Comparison of ENCODE assay signal across 1 cellular context in the genomic region with DNA sequence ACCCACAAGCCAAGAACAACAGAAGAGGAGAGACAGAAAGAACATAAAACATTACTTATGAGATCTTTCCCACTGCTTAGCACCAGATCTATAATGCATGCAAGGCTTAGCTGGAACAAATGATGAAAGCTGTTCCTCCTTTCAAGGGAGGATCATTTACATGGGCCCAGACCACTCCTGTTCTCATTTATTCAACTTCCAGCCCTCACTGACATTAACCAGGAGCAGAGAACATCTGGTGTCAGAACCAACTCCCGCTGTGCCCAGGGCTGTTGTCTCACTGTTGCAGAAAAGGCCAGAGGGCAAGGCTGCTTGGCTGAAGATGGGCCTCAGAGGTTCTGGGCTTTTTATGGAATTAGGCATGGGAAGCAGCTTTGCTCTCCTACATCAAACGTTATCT.
TF ChIP-seq lines count a peak whose summit lies in the region.

No MANE protein-coding gene starts in this region.

TF ChIP-seq in GM23338, 12 proteins besides CTCF, POLR2A, EP300 and RAD21 (continued from another document):
- TF ChIP-seq, protein P1, sequence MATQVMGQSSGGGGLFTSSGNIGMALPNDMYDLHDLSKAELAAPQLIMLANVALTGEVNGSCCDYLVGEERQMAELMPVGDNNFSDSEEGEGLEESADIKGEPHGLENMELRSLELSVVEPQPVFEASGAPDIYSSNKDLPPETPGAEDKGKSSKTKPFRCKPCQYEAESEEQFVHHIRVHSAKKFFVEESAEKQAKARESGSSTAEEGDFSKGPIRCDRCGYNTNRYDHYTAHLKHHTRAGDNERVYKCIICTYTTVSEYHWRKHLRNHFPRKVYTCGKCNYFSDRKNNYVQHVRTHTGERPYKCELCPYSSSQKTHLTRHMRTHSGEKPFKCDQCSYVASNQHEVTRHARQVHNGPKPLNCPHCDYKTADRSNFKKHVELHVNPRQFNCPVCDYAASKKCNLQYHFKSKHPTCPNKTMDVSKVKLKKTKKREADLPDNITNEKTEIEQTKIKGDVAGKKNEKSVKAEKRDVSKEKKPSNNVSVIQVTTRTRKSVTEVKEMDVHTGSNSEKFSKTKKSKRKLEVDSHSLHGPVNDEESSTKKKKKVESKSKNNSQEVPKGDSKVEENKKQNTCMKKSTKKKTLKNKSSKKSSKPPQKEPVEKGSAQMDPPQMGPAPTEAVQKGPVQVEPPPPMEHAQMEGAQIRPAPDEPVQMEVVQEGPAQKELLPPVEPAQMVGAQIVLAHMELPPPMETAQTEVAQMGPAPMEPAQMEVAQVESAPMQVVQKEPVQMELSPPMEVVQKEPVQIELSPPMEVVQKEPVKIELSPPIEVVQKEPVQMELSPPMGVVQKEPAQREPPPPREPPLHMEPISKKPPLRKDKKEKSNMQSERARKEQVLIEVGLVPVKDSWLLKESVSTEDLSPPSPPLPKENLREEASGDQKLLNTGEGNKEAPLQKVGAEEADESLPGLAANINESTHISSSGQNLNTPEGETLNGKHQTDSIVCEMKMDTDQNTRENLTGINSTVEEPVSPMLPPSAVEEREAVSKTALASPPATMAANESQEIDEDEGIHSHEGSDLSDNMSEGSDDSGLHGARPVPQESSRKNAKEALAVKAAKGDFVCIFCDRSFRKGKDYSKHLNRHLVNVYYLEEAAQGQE (IDR thresholded peaks at IDR 0.05; ENCODE audit: unreplicated experiment): no peak
- TF ChIP-seq, protein P2, sequence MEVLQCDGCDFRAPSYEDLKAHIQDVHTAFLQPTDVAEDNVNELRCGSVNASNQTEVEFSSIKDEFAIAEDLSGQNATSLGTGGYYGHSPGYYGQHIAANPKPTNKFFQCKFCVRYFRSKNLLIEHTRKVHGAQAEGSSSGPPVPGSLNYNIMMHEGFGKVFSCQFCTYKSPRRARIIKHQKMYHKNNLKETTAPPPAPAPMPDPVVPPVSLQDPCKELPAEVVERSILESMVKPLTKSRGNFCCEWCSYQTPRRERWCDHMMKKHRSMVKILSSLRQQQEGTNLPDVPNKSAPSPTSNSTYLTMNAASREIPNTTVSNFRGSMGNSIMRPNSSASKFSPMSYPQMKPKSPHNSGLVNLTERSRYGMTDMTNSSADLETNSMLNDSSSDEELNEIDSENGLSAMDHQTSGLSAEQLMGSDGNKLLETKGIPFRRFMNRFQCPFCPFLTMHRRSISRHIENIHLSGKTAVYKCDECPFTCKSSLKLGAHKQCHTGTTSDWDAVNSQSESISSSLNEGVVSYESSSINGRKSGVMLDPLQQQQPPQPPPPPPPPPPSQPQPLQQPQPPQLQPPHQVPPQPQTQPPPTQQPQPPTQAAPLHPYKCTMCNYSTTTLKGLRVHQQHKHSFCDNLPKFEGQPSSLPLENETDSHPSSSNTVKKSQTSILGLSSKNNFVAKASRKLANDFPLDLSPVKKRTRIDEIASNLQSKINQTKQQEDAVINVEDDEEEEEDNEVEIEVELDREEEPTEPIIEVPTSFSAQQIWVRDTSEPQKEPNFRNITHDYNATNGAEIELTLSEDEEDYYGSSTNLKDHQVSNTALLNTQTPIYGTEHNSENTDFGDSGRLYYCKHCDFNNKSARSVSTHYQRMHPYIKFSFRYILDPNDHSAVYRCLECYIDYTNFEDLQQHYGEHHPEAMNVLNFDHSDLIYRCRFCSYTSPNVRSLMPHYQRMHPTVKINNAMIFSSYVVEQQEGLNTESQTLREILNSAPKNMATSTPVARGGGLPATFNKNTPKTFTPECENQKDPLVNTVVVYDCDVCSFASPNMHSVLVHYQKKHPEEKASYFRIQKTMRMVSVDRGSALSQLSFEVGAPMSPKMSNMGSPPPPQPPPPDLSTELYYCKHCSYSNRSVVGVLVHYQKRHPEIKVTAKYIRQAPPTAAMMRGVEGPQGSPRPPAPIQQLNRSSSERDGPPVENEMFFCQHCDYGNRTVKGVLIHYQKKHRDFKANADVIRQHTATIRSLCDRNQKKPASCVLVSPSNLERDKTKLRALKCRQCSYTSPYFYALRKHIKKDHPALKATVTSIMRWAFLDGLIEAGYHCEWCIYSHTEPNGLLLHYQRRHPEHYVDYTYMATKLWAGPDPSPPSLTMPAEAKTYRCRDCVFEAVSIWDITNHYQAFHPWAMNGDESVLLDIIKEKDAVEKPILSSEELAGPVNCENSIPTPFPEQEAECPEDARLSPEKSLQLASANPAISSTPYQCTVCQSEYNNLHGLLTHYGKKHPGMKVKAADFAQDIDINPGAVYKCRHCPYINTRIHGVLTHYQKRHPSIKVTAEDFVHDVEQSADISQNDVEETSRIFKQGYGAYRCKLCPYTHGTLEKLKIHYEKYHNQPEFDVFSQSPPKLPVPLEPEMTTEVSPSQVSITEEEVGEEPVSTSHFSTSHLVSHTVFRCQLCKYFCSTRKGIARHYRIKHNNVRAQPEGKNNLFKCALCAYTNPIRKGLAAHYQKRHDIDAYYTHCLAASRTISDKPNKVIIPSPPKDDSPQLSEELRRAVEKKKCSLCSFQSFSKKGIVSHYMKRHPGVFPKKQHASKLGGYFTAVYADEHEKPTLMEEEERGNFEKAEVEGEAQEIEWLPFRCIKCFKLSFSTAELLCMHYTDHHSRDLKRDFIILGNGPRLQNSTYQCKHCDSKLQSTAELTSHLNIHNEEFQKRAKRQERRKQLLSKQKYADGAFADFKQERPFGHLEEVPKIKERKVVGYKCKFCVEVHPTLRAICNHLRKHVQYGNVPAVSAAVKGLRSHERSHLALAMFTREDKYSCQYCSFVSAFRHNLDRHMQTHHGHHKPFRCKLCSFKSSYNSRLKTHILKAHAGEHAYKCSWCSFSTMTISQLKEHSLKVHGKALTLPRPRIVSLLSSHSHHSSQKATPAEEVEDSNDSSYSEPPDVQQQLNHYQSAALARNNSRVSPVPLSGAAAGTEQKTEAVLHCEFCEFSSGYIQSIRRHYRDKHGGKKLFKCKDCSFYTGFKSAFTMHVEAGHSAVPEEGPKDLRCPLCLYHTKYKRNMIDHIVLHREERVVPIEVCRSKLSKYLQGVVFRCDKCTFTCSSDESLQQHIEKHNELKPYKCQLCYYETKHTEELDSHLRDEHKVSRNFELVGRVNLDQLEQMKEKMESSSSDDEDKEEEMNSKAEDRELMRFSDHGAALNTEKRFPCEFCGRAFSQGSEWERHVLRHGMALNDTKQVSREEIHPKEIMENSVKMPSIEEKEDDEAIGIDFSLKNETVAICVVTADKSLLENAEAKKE (CRISPR knock-in tag; IDR thresholded peaks at IDR 0.05): no peak
- TF ChIP-seq NANOG (IDR thresholded peaks at IDR 0.05; ENCODE audit: borderline replicate concordance) (no peak), EZH2phosphoT487 (IDR thresholded peaks at IDR 0.05; ENCODE audit: unreplicated experiment) (no peak), CREB1 (CRISPR knock-in tag; IDR thresholded peaks at IDR 0.05; ENCODE audit: low read depth) (no peak), POLR2AphosphoS5 (IDR thresholded peaks at IDR 0.05; ENCODE audit: low read depth) (no peak)
